Comparison of ENCODE assay signal across 10 cellular contexts in genomic region chr17:42251115-42251514, GRCh38. TPM values are rescaled to one million over a fixed set of nuclear protein-coding genes. Genes with fewer than 3 reads are reported as not detected.
DNase-seq lines count a peak whose midpoint lies in the region; ATAC-seq and TF ChIP-seq lines count a peak whose summit lies in the region.
"Had no signal": no experiment of that assay in that cellular context is flagged by ENCODE, and none has a peak within 500 bp of the region (broad histone marks: within the 10 kb centered on the region; RNA-seq: fewer than 3 reads in every experiment).

No MANE protein-coding gene starts in this region.

- H3K36me3 Mint-ChIP-seq in activated naive CD4-positive, alpha-beta T cell treated with anti-CD3 and anti-CD28 coated beads, Interleukin-2, amount 50 U/mL, for 24 hours = peaks cover 6% of the 10 kb centered on the region

- H3K9me3 Mint-ChIP-seq in activated naive CD4-positive, alpha-beta T cell treated with anti-CD3 and anti-CD28 coated beads, Interleukin-2, amount 50 U/mL, for 24 hours = no peaks in the 10 kb centered on the region

- no peak for TF ChIP-seq POLR2A in sigmoid colon (IDR thresholded peaks at IDR 0.05)

- H3K27me3 ChIP-seq in subcutaneous abdominal adipose tissue (ENCODE audit: control insufficient read depth in 5 of 5, insufficient read depth in 4 of 5, low read length in 5 of 5) (no peaks in the 10 kb centered on the region), sigmoid colon (no peaks in the 10 kb centered on the region)

- H3K4me3 ChIP-seq in fibroblast of mammary gland (ENCODE audit: control insufficient read depth, low read depth, low read length) (no peak overlapping the region), subcutaneous abdominal adipose tissue (ENCODE audit: low read depth in 1 of 5, low read length in 5 of 5) (no peak overlapping the region), sigmoid colon (no peak overlapping the region)

- no peak for TF ChIP-seq EP300 in sigmoid colon (IDR thresholded peaks at IDR 0.05)

- H3K4me1 Mint-ChIP-seq in activated naive CD4-positive, alpha-beta T cell treated with anti-CD3 and anti-CD28 coated beads, Interleukin-2, amount 50 U/mL, for 24 hours = peaks cover 82% of the 10 kb centered on the region

- intact Hi-C loops in sigmoid colon (cut with DNase I) = no loop called here

- peak overlapping the region; percentile 19 for H3K27ac ChIP-seq in subcutaneous abdominal adipose tissue (ENCODE audit: low read depth, low read length)
- peak overlapping the region in 1 of 4 donors; percentile 85 for H3K27ac ChIP-seq in sigmoid colon

- no peak for ATAC-seq in HG03159 (IDR thresholded peaks at IDR 0.05; ENCODE audit: unreplicated experiment)

- H3K27me3 Mint-ChIP-seq in activated naive CD4-positive, alpha-beta T cell treated with anti-CD3 and anti-CD28 coated beads, Interleukin-2, amount 50 U/mL, for 24 hours = no peaks in the 10 kb centered on the region

- H3K9me3 ChIP-seq in subcutaneous abdominal adipose tissue (ENCODE audit: control insufficient read depth in 5 of 5, low read length in 5 of 5) = no peaks in the 10 kb centered on the region
- no peaks in the 10 kb centered on the region for H3K9me3 ChIP-seq in sigmoid colon

- peak overlapping the region; percentile 84 for H3K27ac Mint-ChIP-seq in activated naive CD4-positive, alpha-beta T cell treated with anti-CD3 and anti-CD28 coated beads, Interleukin-2, amount 50 U/mL, for 24 hours

- DNase-seq in activated naive CD4-positive, alpha-beta T cell treated with Interleukin-2 at 50 U/mL for 16 hours = no peak
- DNase-seq in SW480 (ENCODE audit: low spot score) (peak; percentile 14), fibroblast of mammary gland (ENCODE audit: low read depth) (peak; percentile 63), amniotic stem cell (lab: John Stamatoyannopoulos, UW) (no peak), sigmoid colon (no peak)
- DNase-seq: activated CD4-positive, alpha-beta T cell treated with anti-CD3 and anti-CD28 coated beads, Interleukin-2, amount 50 U/mL, for 1 hour; NCI-H1436 treated with DMSO at 0.1 percent for 48 hours had no signal

- 58 to 59% methylated on average over 2 of the region's 2 CpGs for WGBS in sigmoid colon, 2 donors

- H3K36me3 ChIP-seq in subcutaneous abdominal adipose tissue (ENCODE audit: control insufficient read depth in 5 of 5, insufficient read depth in 5 of 5, low read length in 5 of 5) (no peaks in the 10 kb centered on the region), sigmoid colon (no peaks in the 10 kb centered on the region)

- H3K4me3 Mint-ChIP-seq in activated naive CD4-positive, alpha-beta T cell treated with anti-CD3 and anti-CD28 coated beads, Interleukin-2, amount 50 U/mL, for 24 hours = peak overlapping the region; percentile 19

- H3K4me1 ChIP-seq in subcutaneous abdominal adipose tissue (ENCODE audit: control insufficient read depth in 5 of 5, insufficient read depth in 5 of 5, low read length in 5 of 5) = peaks cover 3 to 35% (median 25%) of the 10 kb centered on the region in 5 donors
- peaks cover 0 to 84% (median 59%) of the 10 kb centered on the region in 4 donors for H3K4me1 ChIP-seq in sigmoid colon

- peak; percentile 61 for TF ChIP-seq CTCF in fibroblast of mammary gland (conservative IDR thresholded peaks at IDR 0.05; ENCODE audit: control insufficient read depth, insufficient read depth, low read depth, low read length)
- peak in 1 of 4 experiments; percentile 9 for TF ChIP-seq CTCF in sigmoid colon (IDR thresholded peaks at IDR 0.05)

- H3K9ac ChIP-seq in subcutaneous abdominal adipose tissue (ENCODE audit: low read length in 5 of 5) = no peak overlapping the region

RNA-seq across cellular contexts. Expression of gene STAT5B, which starts 25.1 kb away (rescaled TPM):
- 100 to 1,000 TPM in 1 of 4 donors, 10 to 100 TPM in 3; 93.5 to 117 (median 98.4) TPM for total RNA-seq in sigmoid colon
- polyA plus RNA-seq in sigmoid colon = 10 to 100 TPM; 11.3 to 37.5 (median 13.2) TPM

RNA-seq across cellular contexts. Expression of gene STAT5A, which starts 37.2 kb away (rescaled TPM):
- total RNA-seq in sigmoid colon = 10 to 100 TPM; 57.2 to 91.0 (median 80.8) TPM
- polyA plus RNA-seq in sigmoid colon = 10 to 100 TPM in 2 of 3 donors, 1 to 10 TPM in 1; 7.4 to 39.2 (median 13.2) TPM

RNA-seq across cellular contexts. Expression of gene GHDC, which starts 56.8 kb away (rescaled TPM):
- total RNA-seq in sigmoid colon = 10 to 100 TPM; 32.1 to 76.0 (median 42.4) TPM
- 10 to 100 TPM in 1 of 3 donors, 1 to 10 TPM in 2; 5.8 to 25.8 (median 7.2) TPM for polyA plus RNA-seq in sigmoid colon

Comparison
In these comparisons a context has a peak if more than half of its experiments do, and no peak if none do; other contexts are left out.
1. DNase-seq: peak in SW480 (single experiment) and fibroblast of mammary gland (single experiment); none in activated naive CD4-positive, alpha-beta T cell treated with Interleukin-2 at 50 U/mL for 16 hours (single experiment), amniotic stem cell (single experiment) and sigmoid colon (single experiment).